In the genomic region with DNA sequence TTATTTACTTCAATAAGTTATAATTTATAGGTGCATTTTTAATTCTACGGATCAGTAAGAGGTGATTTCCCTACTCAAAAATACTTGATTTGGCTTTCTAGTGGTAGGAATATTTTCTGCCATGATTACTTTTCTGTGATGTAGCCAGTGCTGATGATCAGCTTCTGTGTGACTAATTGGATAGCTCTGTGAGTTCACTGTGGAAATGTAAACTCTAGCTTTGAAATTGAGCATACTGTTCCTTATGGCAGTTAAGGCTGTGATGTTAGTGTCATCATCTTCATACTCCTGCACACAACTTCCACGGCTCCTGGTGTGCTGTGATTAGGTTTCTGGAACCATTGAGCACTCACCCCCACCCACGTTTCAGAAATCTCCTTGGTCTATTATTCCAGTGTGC, we compare ENCODE assay signal across 1 cellular context.
TF ChIP-seq lines count a peak whose summit lies in the region.

No MANE protein-coding gene starts in this region.

TF ChIP-seq in GM23338, 12 proteins besides CTCF, POLR2A, EP300 and RAD21 (continued from another document):
- TF ChIP-seq, protein P1, sequence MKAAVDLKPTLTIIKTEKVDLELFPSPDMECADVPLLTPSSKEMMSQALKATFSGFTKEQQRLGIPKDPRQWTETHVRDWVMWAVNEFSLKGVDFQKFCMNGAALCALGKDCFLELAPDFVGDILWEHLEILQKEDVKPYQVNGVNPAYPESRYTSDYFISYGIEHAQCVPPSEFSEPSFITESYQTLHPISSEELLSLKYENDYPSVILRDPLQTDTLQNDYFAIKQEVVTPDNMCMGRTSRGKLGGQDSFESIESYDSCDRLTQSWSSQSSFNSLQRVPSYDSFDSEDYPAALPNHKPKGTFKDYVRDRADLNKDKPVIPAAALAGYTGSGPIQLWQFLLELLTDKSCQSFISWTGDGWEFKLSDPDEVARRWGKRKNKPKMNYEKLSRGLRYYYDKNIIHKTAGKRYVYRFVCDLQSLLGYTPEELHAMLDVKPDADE (IDR thresholded peaks at IDR 0.05), result no peak
- TF ChIP-seq, protein P2, sequence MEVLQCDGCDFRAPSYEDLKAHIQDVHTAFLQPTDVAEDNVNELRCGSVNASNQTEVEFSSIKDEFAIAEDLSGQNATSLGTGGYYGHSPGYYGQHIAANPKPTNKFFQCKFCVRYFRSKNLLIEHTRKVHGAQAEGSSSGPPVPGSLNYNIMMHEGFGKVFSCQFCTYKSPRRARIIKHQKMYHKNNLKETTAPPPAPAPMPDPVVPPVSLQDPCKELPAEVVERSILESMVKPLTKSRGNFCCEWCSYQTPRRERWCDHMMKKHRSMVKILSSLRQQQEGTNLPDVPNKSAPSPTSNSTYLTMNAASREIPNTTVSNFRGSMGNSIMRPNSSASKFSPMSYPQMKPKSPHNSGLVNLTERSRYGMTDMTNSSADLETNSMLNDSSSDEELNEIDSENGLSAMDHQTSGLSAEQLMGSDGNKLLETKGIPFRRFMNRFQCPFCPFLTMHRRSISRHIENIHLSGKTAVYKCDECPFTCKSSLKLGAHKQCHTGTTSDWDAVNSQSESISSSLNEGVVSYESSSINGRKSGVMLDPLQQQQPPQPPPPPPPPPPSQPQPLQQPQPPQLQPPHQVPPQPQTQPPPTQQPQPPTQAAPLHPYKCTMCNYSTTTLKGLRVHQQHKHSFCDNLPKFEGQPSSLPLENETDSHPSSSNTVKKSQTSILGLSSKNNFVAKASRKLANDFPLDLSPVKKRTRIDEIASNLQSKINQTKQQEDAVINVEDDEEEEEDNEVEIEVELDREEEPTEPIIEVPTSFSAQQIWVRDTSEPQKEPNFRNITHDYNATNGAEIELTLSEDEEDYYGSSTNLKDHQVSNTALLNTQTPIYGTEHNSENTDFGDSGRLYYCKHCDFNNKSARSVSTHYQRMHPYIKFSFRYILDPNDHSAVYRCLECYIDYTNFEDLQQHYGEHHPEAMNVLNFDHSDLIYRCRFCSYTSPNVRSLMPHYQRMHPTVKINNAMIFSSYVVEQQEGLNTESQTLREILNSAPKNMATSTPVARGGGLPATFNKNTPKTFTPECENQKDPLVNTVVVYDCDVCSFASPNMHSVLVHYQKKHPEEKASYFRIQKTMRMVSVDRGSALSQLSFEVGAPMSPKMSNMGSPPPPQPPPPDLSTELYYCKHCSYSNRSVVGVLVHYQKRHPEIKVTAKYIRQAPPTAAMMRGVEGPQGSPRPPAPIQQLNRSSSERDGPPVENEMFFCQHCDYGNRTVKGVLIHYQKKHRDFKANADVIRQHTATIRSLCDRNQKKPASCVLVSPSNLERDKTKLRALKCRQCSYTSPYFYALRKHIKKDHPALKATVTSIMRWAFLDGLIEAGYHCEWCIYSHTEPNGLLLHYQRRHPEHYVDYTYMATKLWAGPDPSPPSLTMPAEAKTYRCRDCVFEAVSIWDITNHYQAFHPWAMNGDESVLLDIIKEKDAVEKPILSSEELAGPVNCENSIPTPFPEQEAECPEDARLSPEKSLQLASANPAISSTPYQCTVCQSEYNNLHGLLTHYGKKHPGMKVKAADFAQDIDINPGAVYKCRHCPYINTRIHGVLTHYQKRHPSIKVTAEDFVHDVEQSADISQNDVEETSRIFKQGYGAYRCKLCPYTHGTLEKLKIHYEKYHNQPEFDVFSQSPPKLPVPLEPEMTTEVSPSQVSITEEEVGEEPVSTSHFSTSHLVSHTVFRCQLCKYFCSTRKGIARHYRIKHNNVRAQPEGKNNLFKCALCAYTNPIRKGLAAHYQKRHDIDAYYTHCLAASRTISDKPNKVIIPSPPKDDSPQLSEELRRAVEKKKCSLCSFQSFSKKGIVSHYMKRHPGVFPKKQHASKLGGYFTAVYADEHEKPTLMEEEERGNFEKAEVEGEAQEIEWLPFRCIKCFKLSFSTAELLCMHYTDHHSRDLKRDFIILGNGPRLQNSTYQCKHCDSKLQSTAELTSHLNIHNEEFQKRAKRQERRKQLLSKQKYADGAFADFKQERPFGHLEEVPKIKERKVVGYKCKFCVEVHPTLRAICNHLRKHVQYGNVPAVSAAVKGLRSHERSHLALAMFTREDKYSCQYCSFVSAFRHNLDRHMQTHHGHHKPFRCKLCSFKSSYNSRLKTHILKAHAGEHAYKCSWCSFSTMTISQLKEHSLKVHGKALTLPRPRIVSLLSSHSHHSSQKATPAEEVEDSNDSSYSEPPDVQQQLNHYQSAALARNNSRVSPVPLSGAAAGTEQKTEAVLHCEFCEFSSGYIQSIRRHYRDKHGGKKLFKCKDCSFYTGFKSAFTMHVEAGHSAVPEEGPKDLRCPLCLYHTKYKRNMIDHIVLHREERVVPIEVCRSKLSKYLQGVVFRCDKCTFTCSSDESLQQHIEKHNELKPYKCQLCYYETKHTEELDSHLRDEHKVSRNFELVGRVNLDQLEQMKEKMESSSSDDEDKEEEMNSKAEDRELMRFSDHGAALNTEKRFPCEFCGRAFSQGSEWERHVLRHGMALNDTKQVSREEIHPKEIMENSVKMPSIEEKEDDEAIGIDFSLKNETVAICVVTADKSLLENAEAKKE (CRISPR knock-in tag; IDR thresholded peaks at IDR 0.05), result no peak
- TF ChIP-seq JUNB (IDR thresholded peaks at IDR 0.05; ENCODE audit: unreplicated experiment) (no peak), EZH2phosphoT487 (IDR thresholded peaks at IDR 0.05; ENCODE audit: unreplicated experiment) (no peak)
